In genomic region chr2:32926708-32927084, GRCh38 we compare ENCODE assay signal across 1 cellular context.
TF ChIP-seq lines count a peak whose summit lies in the region.

No MANE protein-coding gene starts in this region.

TF ChIP-seq in HCT116, 20 proteins besides CTCF, POLR2A, EP300 and RAD21 (continued from another document):
- no peak for TF ChIP-seq ZBTB33 (IDR thresholded peaks at IDR 0.05; ENCODE audit: extremely low read depth, insufficient replicate concordance, low read length)
- no peak for TF ChIP-seq ZNF274 (IDR thresholded peaks at IDR 0.05; ENCODE audit: low read depth, low read length)
- TF ChIP-seq SP1 (IDR thresholded peaks at IDR 0.05; ENCODE audit: low read depth): no peak
- no peak for TF ChIP-seq EZH2phosphoT487 (IDR thresholded peaks at IDR 0.05; ENCODE audit: borderline replicate concordance)
- TF ChIP-seq YY1 (IDR thresholded peaks at IDR 0.05; ENCODE audit: extremely low read depth, insufficient replicate concordance, low read depth, low read length): no peak
- TF ChIP-seq EZH2 (IDR thresholded peaks at IDR 0.05): no peak
- TF ChIP-seq CBX3 (IDR thresholded peaks at IDR 0.05; ENCODE audit: low read depth): no peak
- no peak for TF ChIP-seq MAX (IDR thresholded peaks at IDR 0.05)
- no peak for TF ChIP-seq TCF7L2 (IDR thresholded peaks at IDR 0.05; ENCODE audit: borderline replicate concordance, extremely low read depth, insufficient read depth, insufficient read length)
- TF ChIP-seq JUND (IDR thresholded peaks at IDR 0.05): no peak
- no peak for TF ChIP-seq SIN3A (IDR thresholded peaks at IDR 0.05; ENCODE audit: low read depth)
- no peak for TF ChIP-seq FOSL1 (IDR thresholded peaks at IDR 0.05; ENCODE audit: low read depth)
TF ChIP-seq in HCT116: peak in this region for 0.
